10 cellular contexts compared by ENCODE assay signal in genomic region chr1:206558794-206559660, GRCh38. TPM values are rescaled to one million over a fixed set of nuclear protein-coding genes. Genes with fewer than 3 reads are reported as not detected.
DNase-seq lines count a peak whose midpoint lies in the region; ATAC-seq and TF ChIP-seq lines count a peak whose summit lies in the region.
"Had no signal": no experiment of that assay in that cellular context is flagged by ENCODE, and none has a peak within 500 bp of the region (broad histone marks: within the 10 kb centered on the region; RNA-seq: fewer than 3 reads in every experiment).

No MANE protein-coding gene starts in this region.

- WGBS in adrenal gland, 4 donors: 50 to 76% (median 69%) methylated on average over 1 to 6 of the region's 6 CpGs

- CTCF ChIA-PET in CD4-positive, alpha-beta T cell (lab: Charles Lee): interaction anchor here (1.4 to 15.8 kb wide), 4 partner anchors 13 to 53 kb away, joined by 4 to 236 read pairs (median 8); partner anchors contain the start of gene EIF2D

- no peaks in the 10 kb centered on the region for H3K27me3 Mint-ChIP-seq in CD4-positive, alpha-beta T cell
- peaks cover 12% of the 10 kb centered on the region for H3K27me3 Mint-ChIP-seq in nephron progenitor cell (ENCODE audit: low read depth, poor library complexity)

- ATAC-seq in CD4-positive, alpha-beta T cell (ENCODE audit: poor library complexity): no peak
- no peak for ATAC-seq in HG02571 (IDR thresholded peaks at IDR 0.05; ENCODE audit: unreplicated experiment)

- POLR2A ChIA-PET in CD4-positive, alpha-beta T cell (lab: Charles Lee): interaction anchor here (0.8 to 8.1 kb wide), 11 partner anchors 8 to 363 kb away, joined by 3 to 135 read pairs (median 8); partner anchors contain the start of genes EIF2D, FCMR, IKBKE and RASSF5

- peak overlapping the region in 1 of 4 donors; percentile 64 for H3K4me3 ChIP-seq in adrenal gland

- no peaks in the 10 kb centered on the region for H3K27me3 ChIP-seq in CD4-positive, alpha-beta T cell (ENCODE audit: control insufficient read depth, insufficient read depth, low read length)
- H3K27me3 ChIP-seq in adrenal gland: no peaks in the 10 kb centered on the region

- peak overlapping the region; percentile 97 for H3K4me3 Mint-ChIP-seq in CD4-positive, alpha-beta T cell
- peak overlapping the region; percentile 81 for H3K4me3 Mint-ChIP-seq in nephron progenitor cell

- intact Hi-C loops in CD4-positive, alpha-beta T cell (cut with DNase I, micrococcal nuclease): loop anchor here in 1 of 2 experiments (5.0 kb wide), 1 partner anchor 358 kb away; no protein-coding TSS in a partner anchor
- intact Hi-C loops in adrenal gland (cut with DNase I): no loop called here
- intact Hi-C loops in head of caudate nucleus (cut with DNase I): no loop called here

- TF ChIP-seq POLR2A in adrenal gland (IDR thresholded peaks at IDR 0.05): no peak

- H3K4me1 ChIP-seq in adrenal gland (replicated peaks in 1 of 2): peaks cover 52 to 76% of the 10 kb centered on the region in 2 donors

- H3K9me3 Mint-ChIP-seq in CD4-positive, alpha-beta T cell: no peaks in the 10 kb centered on the region
- no peaks in the 10 kb centered on the region for H3K9me3 Mint-ChIP-seq in nephron progenitor cell

- peaks cover 76% of the 10 kb centered on the region for H3K36me3 Mint-ChIP-seq in CD4-positive, alpha-beta T cell (ENCODE audit: low read depth)
- no peaks in the 10 kb centered on the region for H3K36me3 Mint-ChIP-seq in nephron progenitor cell (ENCODE audit: low read depth)

- peaks cover 87% of the 10 kb centered on the region for H3K4me1 Mint-ChIP-seq in CD4-positive, alpha-beta T cell (ENCODE audit: low read depth)
- peaks cover 63% of the 10 kb centered on the region for H3K4me1 Mint-ChIP-seq in nephron progenitor cell

- no peak for DNase-seq in CD4-positive, alpha-beta T cell
- DNase-seq in adrenal gland (no peak), nephron progenitor cell (no peak), OCI-M2 (lab: John Stamatoyannopoulos, UW; ENCODE audit: unreplicated experiment) (no peak), globus pallidus (ENCODE audit: low spot score) (no peak), head of caudate nucleus (no peak)
- DNase-seq: GDM1 had no signal

- H3K27ac Mint-ChIP-seq in CD4-positive, alpha-beta T cell: peak overlapping the region; percentile 86
- H3K27ac Mint-ChIP-seq in nephron progenitor cell: no peak overlapping the region

- H3K27ac ChIP-seq in CD4-positive, alpha-beta T cell (ENCODE audit: low read depth, low read length): peak overlapping the region; percentile 99
- H3K27ac ChIP-seq in KOPT-K1 (ENCODE audit: low read depth, low read length, poor library complexity, severe bottlenecking): peak overlapping the region; percentile 99
- peak overlapping the region; percentile 42 to 90 (median 67) for H3K27ac ChIP-seq in adrenal gland
- H3K27ac ChIP-seq: epithelial cell of prostate had no signal

- no peaks in the 10 kb centered on the region for H3K9me3 ChIP-seq in CD4-positive, alpha-beta T cell (ENCODE audit: control insufficient read depth, low read length)
- no peaks in the 10 kb centered on the region for H3K9me3 ChIP-seq in KOPT-K1 (ENCODE audit: insufficient read depth, low read length, poor library complexity, severe bottlenecking)
- no peaks in the 10 kb centered on the region for H3K9me3 ChIP-seq in adrenal gland (replicated peaks in 1 of 3)

- no peak for TF ChIP-seq CTCF in CD4-positive, alpha-beta T cell (IDR thresholded peaks at IDR 0.05)
- no peak for TF ChIP-seq CTCF in adrenal gland (IDR thresholded peaks at IDR 0.05)
- no peak for TF ChIP-seq CTCF in nephron progenitor cell (IDR thresholded peaks at IDR 0.05)

- H3K36me3 ChIP-seq in KOPT-K1 (ENCODE audit: insufficient read depth, low read length) (peaks cover 35% of the 10 kb centered on the region), adrenal gland (replicated peaks in 1 of 2) (no peaks in the 10 kb centered on the region)

RNA-seq across cellular contexts. Expression of gene RASSF5, which starts 51.7 kb away (rescaled TPM):
- total RNA-seq in CD4-positive, alpha-beta T cell: 100 to 1,000 TPM; 153 to 156 TPM
- 10 to 100 TPM; 22.8 to 57.9 (median 38.7) TPM for total RNA-seq in adrenal gland
- polyA plus RNA-seq in adrenal gland: 10 to 100 TPM in 2 of 3 donors, 1 to 10 TPM in 1; 9.3 to 25.2 (median 10.4) TPM

RNA-seq across cellular contexts. Expression of gene EIF2D, which starts 53.2 kb away (rescaled TPM):
- 10 to 100 TPM; 48.9 to 51.6 TPM for total RNA-seq in CD4-positive, alpha-beta T cell
- 10 to 100 TPM; 31.6 to 73.1 (median 52.2) TPM for total RNA-seq in adrenal gland
- 10 to 100 TPM; 39.5 to 95.4 (median 78.6) TPM for polyA plus RNA-seq in adrenal gland
